ENCODE assay signal across 1 cellular context in the genomic region with DNA sequence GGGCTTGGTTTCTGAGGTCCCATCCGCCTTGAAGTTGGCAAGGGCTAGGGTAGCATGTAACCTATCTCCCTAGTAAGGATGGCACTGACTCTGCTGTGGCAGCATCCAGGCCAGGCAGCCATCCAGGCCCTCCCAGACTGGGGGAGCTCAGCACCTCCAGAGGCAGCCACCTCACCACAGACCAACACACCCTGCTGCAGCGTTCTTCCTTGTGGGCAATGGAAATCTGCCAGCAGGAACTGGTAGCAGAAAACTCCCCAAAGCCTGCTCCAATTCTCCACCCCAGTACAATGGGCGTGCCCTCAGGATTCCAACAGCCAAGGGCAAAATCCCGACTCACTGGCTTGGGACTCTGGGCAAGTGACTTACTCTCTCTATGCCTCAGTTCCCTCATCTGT.
TF ChIP-seq lines count a peak whose summit lies in the region.

No MANE protein-coding gene starts in this region.

TF ChIP-seq in GM23338, 12 proteins besides CTCF, POLR2A, EP300 and RAD21 (continued from another document):
- TF ChIP-seq, protein P1, sequence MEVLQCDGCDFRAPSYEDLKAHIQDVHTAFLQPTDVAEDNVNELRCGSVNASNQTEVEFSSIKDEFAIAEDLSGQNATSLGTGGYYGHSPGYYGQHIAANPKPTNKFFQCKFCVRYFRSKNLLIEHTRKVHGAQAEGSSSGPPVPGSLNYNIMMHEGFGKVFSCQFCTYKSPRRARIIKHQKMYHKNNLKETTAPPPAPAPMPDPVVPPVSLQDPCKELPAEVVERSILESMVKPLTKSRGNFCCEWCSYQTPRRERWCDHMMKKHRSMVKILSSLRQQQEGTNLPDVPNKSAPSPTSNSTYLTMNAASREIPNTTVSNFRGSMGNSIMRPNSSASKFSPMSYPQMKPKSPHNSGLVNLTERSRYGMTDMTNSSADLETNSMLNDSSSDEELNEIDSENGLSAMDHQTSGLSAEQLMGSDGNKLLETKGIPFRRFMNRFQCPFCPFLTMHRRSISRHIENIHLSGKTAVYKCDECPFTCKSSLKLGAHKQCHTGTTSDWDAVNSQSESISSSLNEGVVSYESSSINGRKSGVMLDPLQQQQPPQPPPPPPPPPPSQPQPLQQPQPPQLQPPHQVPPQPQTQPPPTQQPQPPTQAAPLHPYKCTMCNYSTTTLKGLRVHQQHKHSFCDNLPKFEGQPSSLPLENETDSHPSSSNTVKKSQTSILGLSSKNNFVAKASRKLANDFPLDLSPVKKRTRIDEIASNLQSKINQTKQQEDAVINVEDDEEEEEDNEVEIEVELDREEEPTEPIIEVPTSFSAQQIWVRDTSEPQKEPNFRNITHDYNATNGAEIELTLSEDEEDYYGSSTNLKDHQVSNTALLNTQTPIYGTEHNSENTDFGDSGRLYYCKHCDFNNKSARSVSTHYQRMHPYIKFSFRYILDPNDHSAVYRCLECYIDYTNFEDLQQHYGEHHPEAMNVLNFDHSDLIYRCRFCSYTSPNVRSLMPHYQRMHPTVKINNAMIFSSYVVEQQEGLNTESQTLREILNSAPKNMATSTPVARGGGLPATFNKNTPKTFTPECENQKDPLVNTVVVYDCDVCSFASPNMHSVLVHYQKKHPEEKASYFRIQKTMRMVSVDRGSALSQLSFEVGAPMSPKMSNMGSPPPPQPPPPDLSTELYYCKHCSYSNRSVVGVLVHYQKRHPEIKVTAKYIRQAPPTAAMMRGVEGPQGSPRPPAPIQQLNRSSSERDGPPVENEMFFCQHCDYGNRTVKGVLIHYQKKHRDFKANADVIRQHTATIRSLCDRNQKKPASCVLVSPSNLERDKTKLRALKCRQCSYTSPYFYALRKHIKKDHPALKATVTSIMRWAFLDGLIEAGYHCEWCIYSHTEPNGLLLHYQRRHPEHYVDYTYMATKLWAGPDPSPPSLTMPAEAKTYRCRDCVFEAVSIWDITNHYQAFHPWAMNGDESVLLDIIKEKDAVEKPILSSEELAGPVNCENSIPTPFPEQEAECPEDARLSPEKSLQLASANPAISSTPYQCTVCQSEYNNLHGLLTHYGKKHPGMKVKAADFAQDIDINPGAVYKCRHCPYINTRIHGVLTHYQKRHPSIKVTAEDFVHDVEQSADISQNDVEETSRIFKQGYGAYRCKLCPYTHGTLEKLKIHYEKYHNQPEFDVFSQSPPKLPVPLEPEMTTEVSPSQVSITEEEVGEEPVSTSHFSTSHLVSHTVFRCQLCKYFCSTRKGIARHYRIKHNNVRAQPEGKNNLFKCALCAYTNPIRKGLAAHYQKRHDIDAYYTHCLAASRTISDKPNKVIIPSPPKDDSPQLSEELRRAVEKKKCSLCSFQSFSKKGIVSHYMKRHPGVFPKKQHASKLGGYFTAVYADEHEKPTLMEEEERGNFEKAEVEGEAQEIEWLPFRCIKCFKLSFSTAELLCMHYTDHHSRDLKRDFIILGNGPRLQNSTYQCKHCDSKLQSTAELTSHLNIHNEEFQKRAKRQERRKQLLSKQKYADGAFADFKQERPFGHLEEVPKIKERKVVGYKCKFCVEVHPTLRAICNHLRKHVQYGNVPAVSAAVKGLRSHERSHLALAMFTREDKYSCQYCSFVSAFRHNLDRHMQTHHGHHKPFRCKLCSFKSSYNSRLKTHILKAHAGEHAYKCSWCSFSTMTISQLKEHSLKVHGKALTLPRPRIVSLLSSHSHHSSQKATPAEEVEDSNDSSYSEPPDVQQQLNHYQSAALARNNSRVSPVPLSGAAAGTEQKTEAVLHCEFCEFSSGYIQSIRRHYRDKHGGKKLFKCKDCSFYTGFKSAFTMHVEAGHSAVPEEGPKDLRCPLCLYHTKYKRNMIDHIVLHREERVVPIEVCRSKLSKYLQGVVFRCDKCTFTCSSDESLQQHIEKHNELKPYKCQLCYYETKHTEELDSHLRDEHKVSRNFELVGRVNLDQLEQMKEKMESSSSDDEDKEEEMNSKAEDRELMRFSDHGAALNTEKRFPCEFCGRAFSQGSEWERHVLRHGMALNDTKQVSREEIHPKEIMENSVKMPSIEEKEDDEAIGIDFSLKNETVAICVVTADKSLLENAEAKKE (CRISPR knock-in tag; IDR thresholded peaks at IDR 0.05), result no peak
- TF ChIP-seq POLR2AphosphoS5 (IDR thresholded peaks at IDR 0.05; ENCODE audit: low read depth), result no peak
